In the genomic region with DNA sequence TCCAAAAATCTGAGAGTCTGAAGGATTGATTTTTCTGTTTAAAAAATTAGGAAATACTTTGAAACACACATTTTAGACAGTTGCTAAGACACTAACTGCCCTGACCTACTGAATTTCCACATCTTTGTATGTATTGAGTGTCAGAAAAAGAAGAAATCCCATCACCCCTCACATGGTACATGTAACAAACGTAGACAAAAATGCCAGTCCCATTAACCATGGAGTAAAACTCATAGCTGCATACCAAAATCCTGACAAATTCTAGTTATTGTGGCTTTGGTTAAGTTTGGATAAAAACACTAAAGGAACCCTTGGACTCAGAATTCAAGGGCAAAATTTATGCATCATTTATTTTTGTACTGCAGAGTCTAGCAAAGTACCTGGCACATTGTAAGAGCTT, we compare ENCODE assay signal across 21 cellular contexts.
"Had no signal": no experiment of that assay in that cellular context is flagged by ENCODE, and none has a peak within 500 bp of the region (broad histone marks: within the 10 kb centered on the region; RNA-seq: fewer than 3 reads in every experiment).

No MANE protein-coding gene starts in this region.

- DNase-seq: activated B cell treated with CpG ODN at 0.5 μM for 24 hours; activated CD4-positive, alpha-beta memory T cell treated with anti-CD3 and anti-CD28 coated beads, Interleukin-2, amount 10 ng/mL, durations not matched to agents 7 days and 5 days; activated CD4-positive, alpha-beta T cell treated with anti-CD3 and anti-CD28 coated beads for 36 hours; activated effector memory CD4-positive, alpha-beta T cell treated with Interleukin-2 at 50 U/mL for 16 hours; activated naive CD4-positive, alpha-beta T cell treated with anti-CD3 and anti-CD28 coated beads for 36 hours; activated naive CD8-positive, alpha-beta T cell treated with anti-CD3 and anti-CD28 coated beads, Interleukin-2, amount 10 ng/mL, durations not matched to agents 7 days and 5 days; activated T-cell treated with anti-CD3 and anti-CD28 coated beads, Interleukin-2, amount 50 U/mL, for 72 hours; amniotic stem cell; kidney; naive thymus-derived CD4-positive, alpha-beta T cell; stimulated activated CD4-positive, alpha-beta T cell treated with anti-CD3 and anti-CD28 coated beads, Interleukin-12 subunit alpha, Interleukin-12 subunit beta, amount 100 ng/mL, for 4 hours; stimulated activated CD4-positive, alpha-beta T cell treated with anti-CD3 and anti-CD28 coated beads, Interleukin-4, amount 100 ng/mL, for 4 hours; stimulated activated naive CD8-positive, alpha-beta T cell treated with anti-CD3 and anti-CD28 coated beads, Interleukin-15, Interleukin-2, amounts not matched to agents 100 U/mL and 50 U/mL, for 24 hours; substantia nigra; T1000; thyroid gland; upper lobe of right lung had no signal

- H3K27me3 Mint-ChIP-seq: activated B cell treated with CpG ODN at 0.5 μM for 24 hours; activated CD4-positive, alpha-beta memory T cell treated with anti-CD3 and anti-CD28 coated beads, Interleukin-2, amount 10 ng/mL, durations not matched to agents 7 days and 5 days; activated CD4-positive, alpha-beta T cell treated with anti-CD3 and anti-CD28 coated beads for 36 hours; brain; progenitor cell of endocrine pancreas had no signal

- H3K9me3 Mint-ChIP-seq: activated B cell treated with CpG ODN at 0.5 μM for 24 hours; activated CD4-positive, alpha-beta memory T cell treated with anti-CD3 and anti-CD28 coated beads, Interleukin-2, amount 10 ng/mL, durations not matched to agents 7 days and 5 days; activated naive CD4-positive, alpha-beta T cell treated with anti-CD3 and anti-CD28 coated beads for 36 hours; activated T-cell treated with anti-CD3 and anti-CD28 coated beads, Interleukin-2, amount 50 U/mL, for 72 hours; brain; naive thymus-derived CD4-positive, alpha-beta T cell; neural progenitor cell had no signal

- H3K4me1 ChIP-seq: neural progenitor cell, thyroid gland, upper lobe of right lung had no signal

- H3K36me3 ChIP-seq: neural progenitor cell, thyroid gland, upper lobe of right lung had no signal

- H3K9ac ChIP-seq: neural progenitor cell had no signal

- H3K4me2 ChIP-seq: neural progenitor cell had no signal

- H3K27me3 ChIP-seq: neural progenitor cell, thyroid gland, upper lobe of right lung had no signal

- ATAC-seq: activated CD4-positive, alpha-beta T cell treated with anti-CD3 and anti-CD28 coated beads for 36 hours; activated T-cell treated with anti-CD3 and anti-CD28 coated beads, Interleukin-2, amount 50 U/mL, for 72 hours; left lobe of liver; naive thymus-derived CD4-positive, alpha-beta T cell; stimulated activated naive CD8-positive, alpha-beta T cell treated with anti-CD3 and anti-CD28 coated beads, Interleukin-15, Interleukin-2, amounts not matched to agents 100 U/mL and 50 U/mL, for 24 hours; upper lobe of right lung had no signal

- H3K4me3 Mint-ChIP-seq: activated B cell treated with CpG ODN at 0.5 μM for 24 hours; activated CD4-positive, alpha-beta memory T cell treated with anti-CD3 and anti-CD28 coated beads, Interleukin-2, amount 10 ng/mL, durations not matched to agents 7 days and 5 days; activated CD4-positive, alpha-beta T cell treated with anti-CD3 and anti-CD28 coated beads for 36 hours; activated naive CD4-positive, alpha-beta T cell treated with anti-CD3 and anti-CD28 coated beads for 36 hours; activated naive CD8-positive, alpha-beta T cell treated with anti-CD3 and anti-CD28 coated beads, Interleukin-2, amount 10 ng/mL, durations not matched to agents 7 days and 5 days; activated T-cell treated with anti-CD3 and anti-CD28 coated beads, Interleukin-2, amount 50 U/mL, for 72 hours; brain; naive thymus-derived CD4-positive, alpha-beta T cell; neural progenitor cell had no signal

- H2AFZ ChIP-seq: neural progenitor cell had no signal

- H3K4me3 ChIP-seq: neural progenitor cell, thyroid gland, upper lobe of right lung had no signal

- H3K9me3 ChIP-seq: thyroid gland, upper lobe of right lung had no signal

- H3K36me3 Mint-ChIP-seq: activated naive CD8-positive, alpha-beta T cell treated with anti-CD3 and anti-CD28 coated beads, Interleukin-2, amount 10 ng/mL, durations not matched to agents 7 days and 5 days; naive thymus-derived CD4-positive, alpha-beta T cell had no signal

- H3K27ac ChIP-seq: neural progenitor cell, thyroid gland, upper lobe of right lung had no signal

- H3K27ac Mint-ChIP-seq: activated B cell treated with CpG ODN at 0.5 μM for 24 hours; activated CD4-positive, alpha-beta memory T cell treated with anti-CD3 and anti-CD28 coated beads, Interleukin-2, amount 10 ng/mL, durations not matched to agents 7 days and 5 days; activated CD4-positive, alpha-beta T cell treated with anti-CD3 and anti-CD28 coated beads for 36 hours; activated naive CD4-positive, alpha-beta T cell treated with anti-CD3 and anti-CD28 coated beads for 36 hours; activated naive CD8-positive, alpha-beta T cell treated with anti-CD3 and anti-CD28 coated beads, Interleukin-2, amount 10 ng/mL, durations not matched to agents 7 days and 5 days; activated T-cell treated with anti-CD3 and anti-CD28 coated beads, Interleukin-2, amount 50 U/mL, for 72 hours; naive thymus-derived CD4-positive, alpha-beta T cell; neural progenitor cell; progenitor cell of endocrine pancreas had no signal

- H3K4me1 Mint-ChIP-seq: activated B cell treated with CpG ODN at 0.5 μM for 24 hours; activated CD4-positive, alpha-beta memory T cell treated with anti-CD3 and anti-CD28 coated beads, Interleukin-2, amount 10 ng/mL, durations not matched to agents 7 days and 5 days; activated CD4-positive, alpha-beta T cell treated with anti-CD3 and anti-CD28 coated beads for 36 hours; naive thymus-derived CD4-positive, alpha-beta T cell; neural progenitor cell had no signal
